In genomic region chr11:8225589-8226036, GRCh38 we compare ENCODE assay signal across 8 cellular contexts. TPM values are rescaled to one million over a fixed set of nuclear protein-coding genes. Genes with fewer than 3 reads are reported as not detected.
DNase-seq lines count a peak whose midpoint lies in the region; ATAC-seq and TF ChIP-seq lines count a peak whose summit lies in the region.

No MANE protein-coding gene starts in this region.

- no peaks in the 10 kb centered on the region for H3K9me3 Mint-ChIP-seq in activated naive CD4-positive, alpha-beta T cell treated with anti-CD3 and anti-CD28 coated beads for 36 hours

- no peaks in the 10 kb centered on the region for H3K4me1 Mint-ChIP-seq in activated naive CD4-positive, alpha-beta T cell treated with anti-CD3 and anti-CD28 coated beads for 36 hours (ENCODE audit: low read depth)

- H3K27ac Mint-ChIP-seq in activated naive CD4-positive, alpha-beta T cell treated with anti-CD3 and anti-CD28 coated beads for 36 hours = no peak overlapping the region

- ATAC-seq in Right ventricle myocardium superior (ENCODE audit: poor library complexity) (peak; percentile 73), GM18520 (IDR thresholded peaks at IDR 0.05; ENCODE audit: unreplicated experiment) (no peak)

- CTCF ChIA-PET in activated naive CD4-positive, alpha-beta T cell treated with anti-CD3 and anti-CD28 coated beads for 36 hours (lab: Charles Lee) = no interaction called here

- peak; percentile 94 for TF ChIP-seq RAD21 in Ishikawa (IDR thresholded peaks at IDR 0.05; ENCODE audit: low read depth)

- TF ChIP-seq EP300 in Ishikawa (IDR thresholded peaks at IDR 0.05; ENCODE audit: borderline replicate concordance) = no peak

- no peaks in the 10 kb centered on the region for H3K27me3 Mint-ChIP-seq in activated naive CD4-positive, alpha-beta T cell treated with anti-CD3 and anti-CD28 coated beads for 36 hours (ENCODE audit: low read depth)

- intact Hi-C loops in activated naive CD4-positive, alpha-beta T cell treated with anti-CD3 and anti-CD28 coated beads for 36 hours (cut with micrococcal nuclease) = loop anchor here (1.0 to 5.0 kb wide), 4 partner anchors 38 to 733 kb away; partner anchors contain the start of gene LMO1
- intact Hi-C loops in Right ventricle myocardium superior (cut with DNase I) = loop anchor here (2.0 to 10.0 kb wide), 2 partner anchors 37 to 79 kb away; partner anchors contain the start of gene LMO1

- H3K36me3 Mint-ChIP-seq in activated naive CD4-positive, alpha-beta T cell treated with anti-CD3 and anti-CD28 coated beads for 36 hours (ENCODE audit: low read depth) = no peaks in the 10 kb centered on the region

- H3K4me3 Mint-ChIP-seq in activated naive CD4-positive, alpha-beta T cell treated with anti-CD3 and anti-CD28 coated beads for 36 hours = no peak overlapping the region

- peak; percentile 91 for TF ChIP-seq CTCF in GM12875 (IDR thresholded peaks at IDR 0.05; ENCODE audit: borderline replicate concordance, insufficient read depth, low read depth, low read length)

- DNase-seq in 8988T = peak; percentile 95
- DNase-seq in SHP77 treated with DMSO at 0.1 percent for 48 hours (lab: John Stamatoyannopoulos, UW) = peak; percentile 0
- DNase-seq in activated naive CD4-positive, alpha-beta T cell treated with anti-CD3 and anti-CD28 coated beads for 36 hours = peak; percentile 75
- DNase-seq in Right ventricle myocardium superior = peak; percentile 84
- DNase-seq in putamen (ENCODE audit: low spot score) = peak; percentile 69

- no peak overlapping the region for H3K4me3 ChIP-seq in GM12875 (ENCODE audit: low read depth, low read length)

TF ChIP-seq in Ishikawa, 13 proteins besides CTCF, POLR2A, EP300 and RAD21:
- TF ChIP-seq ZBTB7A (IDR thresholded peaks at IDR 0.05; ENCODE audit: low read depth) (peak; percentile 87), CREB1 (IDR thresholded peaks at IDR 0.05; ENCODE audit: low read depth) (no peak), MAX (IDR thresholded peaks at IDR 0.05) (no peak), TAF1 (IDR thresholded peaks at IDR 0.05; ENCODE audit: low read depth) (no peak), TCF12 (IDR thresholded peaks at IDR 0.05; ENCODE audit: low read depth) (no peak), REST (IDR thresholded peaks at IDR 0.05; ENCODE audit: low read depth) (no peak), TEAD4 (IDR thresholded peaks at IDR 0.05) (no peak), EGR1 (IDR thresholded peaks at IDR 0.05) (no peak), CEBPB (IDR thresholded peaks at IDR 0.05) (no peak), FOXM1 (IDR thresholded peaks at IDR 0.05; ENCODE audit: borderline replicate concordance, low read depth) (no peak), YY1 (IDR thresholded peaks at IDR 0.05; ENCODE audit: low read depth) (no peak), USF1 (IDR thresholded peaks at IDR 0.05) (no peak), NFIC (IDR thresholded peaks at IDR 0.05) (peak; percentile 92)

RNA-seq across cellular contexts. Expression of gene LMO1, which starts 38.1 kb away (rescaled TPM):
- not detected for total RNA-seq in activated naive CD4-positive, alpha-beta T cell treated with anti-CD3 and anti-CD28 coated beads for 36 hours
- total RNA-seq in Right ventricle myocardium superior = 2.3 TPM

RNA-seq across cellular contexts. Expression of gene RIC3, which starts 56.8 kb away (rescaled TPM):
- 1 to 10 TPM; 6.3 to 6.8 TPM for total RNA-seq in activated naive CD4-positive, alpha-beta T cell treated with anti-CD3 and anti-CD28 coated beads for 36 hours
- 11.1 TPM for total RNA-seq in Right ventricle myocardium superior

Comparison
In these comparisons a context has a peak if more than half of its experiments do, and no peak if none do; other contexts are left out.
1. DNase-seq: peak in every context shown above with its lines; median percentile 95 in 8988T; 84 in Right ventricle myocardium superior; 75 in activated naive CD4-positive, alpha-beta T cell treated with anti-CD3 and anti-CD28 coated beads for 36 hours; 69 in putamen; 0 in SHP77 treated with DMSO at 0.1 percent for 48 hours.